ENCODE assay signal across 16 cellular contexts in genomic region chr3:67901681-67902080, GRCh38.
DNase-seq lines count a peak whose midpoint lies in the region; ATAC-seq, FAIRE-seq and TF ChIP-seq lines count a peak whose summit lies in the region.
"Had no signal": no experiment of that assay in that cellular context is flagged by ENCODE, and none has a peak within 500 bp of the region (broad histone marks: within the 10 kb centered on the region; RNA-seq: fewer than 3 reads in every experiment).

No MANE protein-coding gene starts in this region.

- H3K18ac ChIP-seq in H1 (ENCODE audit: extremely low read depth, low read length) = no peak overlapping the region

- H2BK5ac ChIP-seq in H1 (ENCODE audit: low read depth, low read length) = no peak overlapping the region

- peaks cover 3% of the 10 kb centered on the region for H3K9me3 Mint-ChIP-seq in activated naive CD4-positive, alpha-beta T cell treated with anti-CD3 and anti-CD28 coated beads for 36 hours
- no peaks in the 10 kb centered on the region for H3K9me3 Mint-ChIP-seq in activated naive CD4-positive, alpha-beta T cell treated with anti-CD3 and anti-CD28 coated beads, Interleukin-2, amount 50 U/mL, for 72 hours

- no peaks in the 10 kb centered on the region for H3F3A ChIP-seq in smooth muscle cell (ENCODE audit: low read depth)

- CTCF ChIA-PET in activated naive CD4-positive, alpha-beta T cell treated with anti-CD3 and anti-CD28 coated beads for 36 hours (lab: Charles Lee) = interaction anchor here (0.6 kb wide), 1 partner anchor 974 kb away, joined by 4 read pairs; no protein-coding TSS in a partner anchor
- CTCF ChIA-PET in H1 (lab: Charles Lee; ENCODE audit: partially characterized antibody) = interaction anchor here (0.7 to 1.1 kb wide), 5 partner anchors 12 to 975 kb away, joined by 3 read pairs; no protein-coding TSS in a partner anchor

- H3K9me3 ChIP-seq in H1 (ENCODE audit: insufficient read depth in 2 of 2, low read depth in 1 of 2, low read length in 1 of 2) = no peaks in the 10 kb centered on the region
- H3K9me3 ChIP-seq in smooth muscle cell (replicated peaks; ENCODE audit: low read depth) = no peaks in the 10 kb centered on the region
- H3K9me3 ChIP-seq in stomach = no peaks in the 10 kb centered on the region
- H3K9me3 ChIP-seq: heart left ventricle, right atrium auricular region, tibial nerve had no signal

- no peak overlapping the region for H3K27ac Mint-ChIP-seq in activated naive CD4-positive, alpha-beta T cell treated with anti-CD3 and anti-CD28 coated beads for 36 hours
- no peak overlapping the region for H3K27ac Mint-ChIP-seq in activated naive CD4-positive, alpha-beta T cell treated with anti-CD3 and anti-CD28 coated beads, Interleukin-2, amount 50 U/mL, for 72 hours
- H3K27ac Mint-ChIP-seq: activated naive CD8-positive, alpha-beta T cell had no signal

- H3K36me3 Mint-ChIP-seq in activated naive CD4-positive, alpha-beta T cell treated with anti-CD3 and anti-CD28 coated beads for 36 hours (ENCODE audit: low read depth) = no peaks in the 10 kb centered on the region
- H3K36me3 Mint-ChIP-seq in activated naive CD4-positive, alpha-beta T cell treated with anti-CD3 and anti-CD28 coated beads, Interleukin-2, amount 50 U/mL, for 72 hours = no peaks in the 10 kb centered on the region
- H3K36me3 Mint-ChIP-seq: activated naive CD8-positive, alpha-beta T cell had no signal

- H3K27ac ChIP-seq in H1 (ENCODE audit: low read depth, low read length) (no peak overlapping the region), smooth muscle cell (ENCODE audit: low read depth) (no peak overlapping the region), stomach (no peak overlapping the region)
- H3K27ac ChIP-seq: heart left ventricle, right atrium auricular region, SK-N-MC, tibial nerve had no signal

- H3K79me2 ChIP-seq in H1 (ENCODE audit: control insufficient read depth in 1 of 2, insufficient read depth in 2 of 2, low read length in 2 of 2) (no peaks in the 10 kb centered on the region), smooth muscle cell (ENCODE audit: low read depth) (no peaks in the 10 kb centered on the region)

- intact Hi-C loops in activated naive CD4-positive, alpha-beta T cell treated with anti-CD3 and anti-CD28 coated beads for 36 hours (cut with micrococcal nuclease) = loop anchor here (1.0 to 5.0 kb wide), 2 partner anchors 355 to 976 kb away; no protein-coding TSS in a partner anchor
- intact Hi-C loops in stomach (cut with DNase I; ENCODE audit: low total_unique reads) = no loop called here

- TF ChIP-seq CTCF in H1 (IDR thresholded peaks at IDR 0.05; ENCODE audit: control extremely low read depth in 1 of 3, insufficient read depth in 1 of 3, low read depth in 1 of 3, low read length in 3 of 3) (peak in 2 of 3 experiments; percentile 22 to 38; a peak in 2 of 4 replicates), smooth muscle cell (IDR thresholded peaks at IDR 0.05; ENCODE audit: borderline replicate concordance, insufficient read depth, poor library complexity, severe bottlenecking) (peak; percentile 25), stomach (IDR thresholded peaks at IDR 0.05) (no peak)

- H2AFZ ChIP-seq in H1 (ENCODE audit: low read length) = no peak overlapping the region
- no peak overlapping the region for H2AFZ ChIP-seq in smooth muscle cell (ENCODE audit: low read depth)

- H2BK12ac ChIP-seq in H1 (ENCODE audit: low read depth, low read length) = no peak overlapping the region

- H3K4ac ChIP-seq in H1 (replicated peaks; ENCODE audit: insufficient read length, low read depth, low read length) = no peak overlapping the region

- TF ChIP-seq RAD21 in H1 (IDR thresholded peaks at IDR 0.05 in 1 of 2, conservative IDR thresholded peaks at IDR 0.05 in 1 of 2; ENCODE audit: low read depth in 2 of 2, low read length in 2 of 2) = peak; percentile 64 to 65

- H4K20me1 ChIP-seq in H1 (replicated peaks in 1 of 2; ENCODE audit: control insufficient read depth in 1 of 2, insufficient read depth in 2 of 2, low read length in 2 of 2) (no peaks in the 10 kb centered on the region), smooth muscle cell (ENCODE audit: low read depth) (no peaks in the 10 kb centered on the region)

- H3K56ac ChIP-seq in H1 (replicated peaks; ENCODE audit: insufficient read length, low read depth, low read length) = no peak overlapping the region

- no peaks in the 10 kb centered on the region for H3K27me3 Mint-ChIP-seq in activated naive CD4-positive, alpha-beta T cell treated with anti-CD3 and anti-CD28 coated beads for 36 hours (ENCODE audit: low read depth)
- H3K27me3 Mint-ChIP-seq: activated naive CD8-positive, alpha-beta T cell had no signal

- H4K8ac ChIP-seq in H1 (ENCODE audit: extremely low read depth, insufficient read depth, low read length) = no peak overlapping the region

- H2BK120ac ChIP-seq in H1 (replicated peaks; ENCODE audit: low read depth, low read length) = no peak overlapping the region

- TF ChIP-seq POLR2A in H1 (IDR thresholded peaks at IDR 0.05; ENCODE audit: control extremely low read depth in 1 of 2, low read depth in 2 of 2, low read length in 2 of 2) = no peak
- TF ChIP-seq POLR2A in stomach (IDR thresholded peaks at IDR 0.05) = no peak

- H3K4me1 ChIP-seq in H1 (replicated peaks in 1 of 4; ENCODE audit: control insufficient read depth in 3 of 4, insufficient read depth in 4 of 4, low read length in 3 of 4) (no peaks in the 10 kb centered on the region), smooth muscle cell (ENCODE audit: low read depth) (no peaks in the 10 kb centered on the region), stomach (no peaks in the 10 kb centered on the region)
- H3K4me1 ChIP-seq: heart left ventricle, right atrium auricular region, tibial nerve had no signal

- H2AK5ac ChIP-seq in H1 (ENCODE audit: low read depth, low read length) = no peak overlapping the region

- H4K5ac ChIP-seq in H1 (ENCODE audit: insufficient read length, low read depth, low read length) = no peak overlapping the region

- no peak for ATAC-seq in activated naive CD4-positive, alpha-beta T cell treated with anti-CD3 and anti-CD28 coated beads, Interleukin-2, amount 50 U/mL, for 72 hours
- no peak for ATAC-seq in GM18873 (IDR thresholded peaks at IDR 0.05; ENCODE audit: low FRiP score, unreplicated experiment)
- ATAC-seq: heart left ventricle had no signal

- H3K36me3 ChIP-seq in H1 (ENCODE audit: control insufficient read depth in 2 of 4, insufficient read depth in 4 of 4, low read length in 3 of 4) (no peaks in the 10 kb centered on the region), smooth muscle cell (ENCODE audit: low read depth) (no peaks in the 10 kb centered on the region), stomach (no peaks in the 10 kb centered on the region)
- H3K36me3 ChIP-seq: heart left ventricle, right atrium auricular region, tibial nerve had no signal

- H3K4me1 Mint-ChIP-seq in activated naive CD4-positive, alpha-beta T cell treated with anti-CD3 and anti-CD28 coated beads for 36 hours (ENCODE audit: low read depth) = peaks cover 12% of the 10 kb centered on the region

- H3K4me3 Mint-ChIP-seq in activated naive CD4-positive, alpha-beta T cell treated with anti-CD3 and anti-CD28 coated beads for 36 hours = no peak overlapping the region
- H3K4me3 Mint-ChIP-seq: activated naive CD8-positive, alpha-beta T cell had no signal

- POLR2A ChIA-PET in H1 (lab: Charles Lee; ENCODE audit: partially characterized antibody) = no interaction called here

- H3K23me2 ChIP-seq in H1 (ENCODE audit: low read depth, low read length) = no peaks in the 10 kb centered on the region

- no peak overlapping the region for H3K9ac ChIP-seq in H1 (replicated peaks in 1 of 4; ENCODE audit: extremely low read depth in 1 of 4, low read depth in 3 of 4, low read length in 3 of 4)
- H3K9ac ChIP-seq in smooth muscle cell (ENCODE audit: low read depth) = no peak overlapping the region

- no peak overlapping the region for H2BK15ac ChIP-seq in H1 (ENCODE audit: low read length)

- H2BK20ac ChIP-seq in H1 (ENCODE audit: low read length) = no peak overlapping the region

- no peak for TF ChIP-seq EP300 in H1 (IDR thresholded peaks at IDR 0.05; ENCODE audit: borderline replicate concordance in 1 of 2, low read depth in 2 of 2, low read length in 2 of 2)
- TF ChIP-seq EP300 in stomach (IDR thresholded peaks at IDR 0.05) = no peak

- H3K4me2 ChIP-seq in H1 (ENCODE audit: insufficient read depth in 1 of 2, low read depth in 2 of 2, low read length in 2 of 2) (no peak overlapping the region), smooth muscle cell (no peak overlapping the region)

- no peaks in the 10 kb centered on the region for H3K27me3 ChIP-seq in H1 (replicated peaks in 1 of 4; ENCODE audit: control insufficient read depth in 3 of 4, extremely low read depth in 1 of 4, insufficient read depth in 3 of 4, low read length in 3 of 4)
- H3K27me3 ChIP-seq in smooth muscle cell (ENCODE audit: low read depth) = no peaks in the 10 kb centered on the region
- H3K27me3 ChIP-seq in stomach = no peaks in the 10 kb centered on the region
- H3K27me3 ChIP-seq: heart left ventricle, right atrium auricular region, tibial nerve had no signal

- H3K4me3 ChIP-seq in H1 (ENCODE audit: extremely low read depth in 1 of 4, insufficient read depth in 2 of 4, low read depth in 3 of 4, low read length in 4 of 4) = no peak overlapping the region
- H3K4me3 ChIP-seq in smooth muscle cell = no peak overlapping the region
- no peak overlapping the region for H3K4me3 ChIP-seq in stomach
- H3K4me3 ChIP-seq: heart left ventricle, right atrium auricular region, SK-N-MC, tibial nerve had no signal

- H4K91ac ChIP-seq in H1 (replicated peaks; ENCODE audit: insufficient read length, low read length) = no peak overlapping the region

- no peak overlapping the region for H3K23ac ChIP-seq in H1 (ENCODE audit: insufficient read length)

- FAIRE-seq in H1 (lab: Jason Lieb, UNC) = no peak

- peak; percentile 12 for DNase-seq in activated naive CD4-positive, alpha-beta T cell treated with anti-CD3 and anti-CD28 coated beads for 36 hours
- DNase-seq in activated naive CD4-positive, alpha-beta T cell treated with anti-CD3 and anti-CD28 coated beads, Interleukin-2, amount 50 U/mL, for 72 hours (ENCODE audit: low spot score in 2 of 2) = no peak
- DNase-seq in NCI-H526 (lab: John Stamatoyannopoulos, UW) = peak; percentile 17 to 62
- DNase-seq in H1 (ENCODE audit: low read depth in 1 of 2, low spot score in 2 of 2) = no peak
- no peak for DNase-seq in smooth muscle cell (lab: John Stamatoyannopoulos, UW; ENCODE audit: unreplicated experiment)
- DNase-seq in stomach = no peak
- no peak for DNase-seq in HuH-7 (ENCODE audit: low spot score)
- DNase-seq: heart left ventricle; left colon; NCI-H187 treated with DMSO at 0.1 percent for 48 hours; stimulated activated CD4-positive, alpha-beta T cell treated with anti-CD3 and anti-CD28 coated beads, Interleukin-2, amount 100 ng/mL, for 48 hours had no signal

- no peak overlapping the region for H3K14ac ChIP-seq in H1 (ENCODE audit: insufficient read length)

- 84% methylated on average over 1 of the region's 1 CpG; no CpG with 5 or more reads in 1 of the 2 experiments for WGBS in H1 (ENCODE audit: extremely low coverage in 1 of 2, insufficient coverage in 1 of 2, insufficient read length in 1 of 2, insufficient replicate concordance in 2 of 2, low coverage in 1 of 2, low lambda C conversion rate in 2 of 2, missing lambda C conversion rate in 1 of 2), 2 experiments
- WGBS in smooth muscle cell (ENCODE audit: low lambda C conversion rate) = 88% methylated on average over 1 of the region's 1 CpG
- 83 to 93% (median 85%) methylated on average over 1 of the region's 1 CpG for WGBS in stomach, 5 donors

- no peaks in the 10 kb centered on the region for H3K79me1 ChIP-seq in H1 (ENCODE audit: low read depth, low read length)

Comparison
In these comparisons a context has a peak if more than half of its experiments do, and no peak if none do; other contexts are left out.
1. DNase-seq: peak in activated naive CD4-positive, alpha-beta T cell treated with anti-CD3 and anti-CD28 coated beads for 36 hours (single experiment) and NCI-H526 (2 of 2); none in activated naive CD4-positive, alpha-beta T cell treated with anti-CD3 and anti-CD28 coated beads, Interleukin-2, amount 50 U/mL, for 72 hours (0 of 2), H1 (0 of 2), smooth muscle cell (single experiment), stomach (single experiment) and HuH-7 (single experiment).
2. CTCF ChIP-seq: peak in H1 (2 of 3) and smooth muscle cell (single experiment); none in stomach (0 of 7).